8 cellular contexts compared by ENCODE assay signal in genomic region chr2:170974304-170974993, GRCh38. TPM values are rescaled to one million over a fixed set of nuclear protein-coding genes. Genes with fewer than 3 reads are reported as not detected.
DNase-seq lines count a peak whose midpoint lies in the region; TF ChIP-seq lines count a peak whose summit lies in the region.

No MANE protein-coding gene starts in this region.

- H3K27me3 ChIP-seq in PC-9 (ENCODE audit: insufficient read depth, low read depth) (no peaks in the 10 kb centered on the region), fibroblast of lung (ENCODE audit: control insufficient read depth, insufficient read depth, low read length) (no peaks in the 10 kb centered on the region), rectal smooth muscle tissue (ENCODE audit: control insufficient read depth, insufficient read depth, low read length) (no peaks in the 10 kb centered on the region)

- peak overlapping the region; percentile 94; the same call in 1 of the 2 replicates for H2AFZ ChIP-seq in PC-9
- no peak overlapping the region for H2AFZ ChIP-seq in fibroblast of lung (ENCODE audit: low read length)

- no peak for TF ChIP-seq CTCF in PC-9 (conservative IDR thresholded peaks at IDR 0.05)
- TF ChIP-seq CTCF in fibroblast of lung (conservative IDR thresholded peaks at IDR 0.05 in 1 of 2, IDR thresholded peaks at IDR 0.05 in 1 of 2; ENCODE audit: low read depth in 1 of 2, low read length in 2 of 2): no peak

- peaks cover 5% of the 10 kb centered on the region; the same call in 1 of the 2 replicates for H3K4me1 ChIP-seq in PC-9 (replicated peaks; ENCODE audit: insufficient read depth)
- H3K4me1 ChIP-seq in fibroblast of lung (ENCODE audit: control insufficient read depth, extremely low read depth, insufficient read depth, low read length): no peaks in the 10 kb centered on the region
- peaks cover 6% of the 10 kb centered on the region for H3K4me1 ChIP-seq in rectal smooth muscle tissue (ENCODE audit: control insufficient read depth, insufficient read depth, low read length)

- H3K9me2 ChIP-seq in PC-9 (ENCODE audit: insufficient read depth): no peaks in the 10 kb centered on the region

- H3K4me3 ChIP-seq in PC-9 (peak overlapping the region; percentile 70; the same call in 1 of the 2 replicates), fibroblast of lung (replicated peaks in 1 of 4; ENCODE audit: control extremely low read depth in 1 of 4, insufficient read depth in 1 of 4, low read depth in 3 of 4, low read length in 4 of 4) (peak overlapping the region in 2 of 4 experiments; percentile 32 to 76), rectal smooth muscle tissue (ENCODE audit: low read length) (peak overlapping the region; percentile 84)

- BruUV-seq in PC-9 (replicated peaks; lab: Mats Ljungman, UMichigan): no TSS peak

- H3K27ac ChIP-seq in PC-9 (no peak overlapping the region), fibroblast of lung (ENCODE audit: insufficient read depth, low read length) (no peak overlapping the region), rectal smooth muscle tissue (ENCODE audit: low read depth, low read length) (no peak overlapping the region)

- no peaks in the 10 kb centered on the region for H4K20me1 ChIP-seq in PC-9 (ENCODE audit: insufficient read depth)
- H4K20me1 ChIP-seq in fibroblast of lung (ENCODE audit: control insufficient read depth, extremely low read depth, insufficient read depth, low read length): no peaks in the 10 kb centered on the region

- H3K36me3 ChIP-seq in PC-9 (ENCODE audit: low read depth) (no peaks in the 10 kb centered on the region), fibroblast of lung (ENCODE audit: control insufficient read depth, insufficient read depth, low read length) (no peaks in the 10 kb centered on the region), rectal smooth muscle tissue (ENCODE audit: control insufficient read depth, insufficient read depth, low read length) (no peaks in the 10 kb centered on the region)

- DNase-seq in EL (peak; percentile 41), PC-9 (peak; percentile 29 to 44), fibroblast of lung (ENCODE audit: low read depth in 2 of 2) (peak in 1 of 2 donors; percentile 24), NCI-H774 (lab: John Stamatoyannopoulos, UW) (no peak), NCI-H1105 treated with DMSO at 0.1 percent for 48 hours (lab: John Stamatoyannopoulos, UW) (no peak), nucleus accumbens (lab: John Stamatoyannopoulos, UW) (no peak), HEK293T (ENCODE audit: extremely low spot score) (no peak)

- H3K9ac ChIP-seq in fibroblast of lung (ENCODE audit: insufficient read depth, low read length) (no peak overlapping the region), rectal smooth muscle tissue (ENCODE audit: low read length) (no peak overlapping the region)

- H3K79me2 ChIP-seq in PC-9 (ENCODE audit: low read depth) (no peaks in the 10 kb centered on the region), fibroblast of lung (ENCODE audit: control insufficient read depth, insufficient read depth, low read length) (no peaks in the 10 kb centered on the region)

- H3K9me3 ChIP-seq in PC-9 (ENCODE audit: insufficient read depth, low read depth) (no peaks in the 10 kb centered on the region), fibroblast of lung (ENCODE audit: control insufficient read depth, insufficient read depth, low read depth, low read length) (no peaks in the 10 kb centered on the region)

- H3F3A ChIP-seq in PC-9 (ENCODE audit: insufficient read depth, low read depth): peaks cover 21% of the 10 kb centered on the region; the same call in 1 of the 2 replicates

- POLR2A ChIA-PET in PC-9 (lab: Charles Lee; ENCODE audit: unreplicated experiment) (interaction anchor here (0.5 kb wide), 1 partner anchor 463 kb away, joined by 15 read pairs; no protein-coding TSS in a partner anchor), HEK293T (lab: Yijun Ruan, JAX) (interaction anchor here (1.2 kb wide), 1 partner anchor 45 kb away, joined by 4 read pairs; no protein-coding TSS in a partner anchor)

- intact Hi-C loops in PC-9 (cut with micrococcal nuclease; ENCODE audit: unreplicated experiment): loop anchor here (5.0 to 10.0 kb wide), 4 partner anchors 273 to 1130 kb away; partner anchors contain the start of gene DLX2

- CTCF ChIA-PET in PC-9 (lab: Charles Lee): interaction anchor here (1.9 kb wide), 1 partner anchor 442 kb away, joined by 5 read pairs; no protein-coding TSS in a partner anchor
- CTCF ChIA-PET in HEK293T (lab: Yijun Ruan, JAX): interaction anchor here (0.6 to 1.0 kb wide), 2 partner anchors 184 to 442 kb away, joined by 3 read pairs; no protein-coding TSS in a partner anchor

- H3K4me2 ChIP-seq in PC-9 (peak overlapping the region; percentile 83), fibroblast of lung (ENCODE audit: extremely low read depth, insufficient read depth, low read length) (peak overlapping the region; percentile 73)

TF ChIP-seq in HEK293T, 16 proteins besides CTCF, POLR2A, EP300 and RAD21:
- TF ChIP-seq CTBP1 (IDR thresholded peaks at IDR 0.05; ENCODE audit: borderline replicate concordance): no peak
- no peak for TF ChIP-seq ZNF384 (IDR thresholded peaks at IDR 0.05)
- TF ChIP-seq SP1 (IDR thresholded peaks at IDR 0.05): no peak
- no peak for TF ChIP-seq ELF4 (IDR thresholded peaks at IDR 0.05)
- TF ChIP-seq L3MBTL2 (conservative IDR thresholded peaks at IDR 0.05): no peak

RNA-seq across cellular contexts. Expression of gene GORASP2, which starts 45.4 kb away (rescaled TPM):
- total RNA-seq in PC-9 (2021): 74.7 and 110 TPM in 2 replicates
- 24.4 and 28.2 TPM in 2 replicates for total RNA-seq in fibroblast of lung
- 220 and 228 TPM in 2 replicates for polyA plus RNA-seq in fibroblast of lung
- 91.6 and 105 TPM in 2 replicates for polyA plus RNA-seq in fibroblast of lung (2012)
- 85.1 and 104 TPM in 2 replicates for polyA minus RNA-seq in fibroblast of lung (ENCODE audit: low replicate concordance)

Comparison
In these comparisons a context has a peak if more than half of its experiments do, and no peak if none do; other contexts are left out.
1. DNase-seq: peak in EL (single experiment) and PC-9 (2 of 2); none in NCI-H774 (single experiment), NCI-H1105 treated with DMSO at 0.1 percent for 48 hours (single experiment), nucleus accumbens (0 of 56) and HEK293T (single experiment).